5 cellular contexts compared by ENCODE assay signal in genomic region chr4:88359558-88359957, GRCh38.
"Had no signal": no experiment of that assay in that cellular context is flagged by ENCODE, and none has a peak within 500 bp of the region (broad histone marks: within the 10 kb centered on the region; RNA-seq: fewer than 3 reads in every experiment).

No MANE protein-coding gene starts in this region.

- H3K4me3 Mint-ChIP-seq: GM23338, H9 had no signal

- H3K4me3 ChIP-seq: GM23338, K562 had no signal

- H3K27ac Mint-ChIP-seq: GM23338, H9 had no signal

- H3K4me2 ChIP-seq: GM23338 had no signal

- H2AFZ ChIP-seq: GM23338 had no signal

- DNase-seq: H9, HCEC 1CT, IMR-90 had no signal
